ENCODE assay signal across 8 cellular contexts in the genomic region with DNA sequence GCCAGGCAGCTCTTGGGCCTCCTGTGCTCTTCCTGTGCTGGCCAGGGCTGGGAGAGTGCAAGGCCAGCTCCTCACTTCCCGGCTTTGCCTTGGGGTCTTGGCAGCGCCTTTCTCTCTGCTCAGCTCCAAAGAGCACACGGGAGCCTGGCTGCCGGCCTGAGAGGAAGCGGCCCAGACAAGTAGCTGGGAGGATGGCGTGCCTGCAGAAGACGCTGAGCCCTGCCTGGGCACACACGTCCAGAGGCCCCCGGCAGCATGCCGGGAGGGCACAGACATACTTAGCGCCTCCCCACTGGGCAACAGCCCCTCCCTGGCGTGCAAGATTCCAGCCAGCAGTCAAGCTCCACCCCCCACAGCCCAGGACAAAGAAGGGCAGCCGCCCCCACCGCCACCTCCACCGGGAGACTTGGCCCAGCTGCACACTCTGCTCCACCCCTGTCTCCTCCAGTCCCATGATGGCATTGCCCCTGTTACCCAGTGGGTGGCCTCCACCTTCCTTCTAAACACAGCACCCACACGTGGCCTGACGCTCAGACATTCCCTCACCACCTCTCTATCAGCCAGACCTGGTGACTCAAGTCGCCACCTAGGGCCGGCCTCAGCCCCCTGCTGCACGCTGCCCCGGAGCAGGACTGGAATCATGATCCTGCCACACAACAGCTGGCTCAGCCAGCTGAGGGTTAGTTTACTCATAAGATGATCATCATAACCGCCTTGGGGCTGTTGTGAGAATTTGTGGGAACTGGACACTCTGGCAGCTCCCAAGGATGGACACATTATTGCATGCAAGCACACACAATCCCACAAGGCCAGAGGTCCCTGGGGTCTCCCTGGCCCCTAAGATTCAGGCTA. TPM values are rescaled to one million over a fixed set of nuclear protein-coding genes. Genes with fewer than 3 reads are reported as not detected.
DNase-seq lines count a peak whose midpoint lies in the region; ATAC-seq and TF ChIP-seq lines count a peak whose summit lies in the region.

No MANE protein-coding gene starts in this region.

- H3K36me3 Mint-ChIP-seq in neural crest cell (ENCODE audit: low read depth), result no peaks in the 10 kb centered on the region

- H3K36me3 ChIP-seq in OCI-LY1 (ENCODE audit: insufficient read depth, low read length) (no peaks in the 10 kb centered on the region), uterus (no peaks in the 10 kb centered on the region)

- H3K4me2 ChIP-seq in OCI-LY1 (ENCODE audit: low read length), result no peak overlapping the region; the same call in 1 of the 2 replicates

- H3F3A ChIP-seq in OCI-LY1 (ENCODE audit: insufficient read depth, low read length), result no peaks in the 10 kb centered on the region

- H3K9me3 Mint-ChIP-seq in neural crest cell, result no peaks in the 10 kb centered on the region

- H4K20me1 ChIP-seq in OCI-LY1 (ENCODE audit: insufficient read depth, low read length), result no peaks in the 10 kb centered on the region

- H3K4me1 ChIP-seq in OCI-LY1 (ENCODE audit: insufficient read depth, low read length, severe bottlenecking) (peaks cover 7% of the 10 kb centered on the region), uterus (peaks cover 0 to 15% of the 10 kb centered on the region in 2 donors)

- H3K9ac ChIP-seq in OCI-LY1 (ENCODE audit: low read length), result no peak overlapping the region

- H3K27me3 Mint-ChIP-seq in neural crest cell (ENCODE audit: low read depth), result no peaks in the 10 kb centered on the region

- H3K4me3 Mint-ChIP-seq in neural crest cell, result peak overlapping the region; percentile 64

- peaks cover 52% of the 10 kb centered on the region for H3K4me1 Mint-ChIP-seq in neural crest cell

- peak; percentile 88 for TF ChIP-seq CTCF in OCI-LY1 (IDR thresholded peaks at IDR 0.05; ENCODE audit: low read length)
- peak; percentile 50 for TF ChIP-seq CTCF in fibroblast of villous mesenchyme (IDR thresholded peaks at IDR 0.05; ENCODE audit: insufficient read depth, low read depth, low read length)
- TF ChIP-seq CTCF in neural crest cell (conservative IDR thresholded peaks at IDR 0.05), result peak; percentile 58
- peak; percentile 55 to 60 (median 60) for TF ChIP-seq CTCF in uterus (IDR thresholded peaks at IDR 0.05)

- H3K9me3 ChIP-seq in OCI-LY1 (ENCODE audit: low read length), result no peaks in the 10 kb centered on the region
- H3K9me3 ChIP-seq in uterus, result no peaks in the 10 kb centered on the region

- DNase-seq in ELR (ENCODE audit: low read depth) (peak; percentile 100), fibroblast of villous mesenchyme (ENCODE audit: low read depth) (peak; percentile 98), neural crest cell (ENCODE audit: low read depth, low spot score) (peak; percentile 52), uterus (peak; percentile 70 to 76)
- peak; percentile 29 for DNase-seq in activated effector memory CD4-positive, alpha-beta T cell treated with Interleukin-2 at 50 U/mL for 16 hours

- H3K27ac Mint-ChIP-seq in neural crest cell (ENCODE audit: unreplicated experiment), result peak overlapping the region; percentile 96

- H3K27me3 ChIP-seq in OCI-LY1 (ENCODE audit: insufficient read depth, low read length), result no peaks in the 10 kb centered on the region; the same call in 1 of the 2 replicates
- H3K27me3 ChIP-seq in uterus, result no peaks in the 10 kb centered on the region

- ATAC-seq in HG03025 (IDR thresholded peaks at IDR 0.05; ENCODE audit: low FRiP score, unreplicated experiment) (peak; percentile 47), HG03439 (IDR thresholded peaks at IDR 0.05; ENCODE audit: unreplicated experiment) (no peak)

- H3K4me3 ChIP-seq in OCI-LY1 (ENCODE audit: low read depth, low read length, poor library complexity, severe bottlenecking) (no peak overlapping the region), fibroblast of villous mesenchyme (ENCODE audit: low read depth, low read length) (no peak overlapping the region), uterus (no peak overlapping the region)

- intact Hi-C loops in uterus (cut with DNase I; ENCODE audit: low total_unique reads), result no loop called here

- no peak for TF ChIP-seq POLR2A in uterus (IDR thresholded peaks at IDR 0.05)

- no peak overlapping the region for H2AFZ ChIP-seq in OCI-LY1 (ENCODE audit: low read length)

- H3K9me2 ChIP-seq in OCI-LY1 (ENCODE audit: low read depth, low read length), result no peaks in the 10 kb centered on the region

- no peaks in the 10 kb centered on the region for H3K79me2 ChIP-seq in OCI-LY1 (ENCODE audit: insufficient read depth, low read length)

- no peak overlapping the region for H3K27ac ChIP-seq in OCI-LY1 (ENCODE audit: low read depth, low read length, poor library complexity, severe bottlenecking)
- peak overlapping the region; percentile 82 to 88 for H3K27ac ChIP-seq in uterus

RNA-seq across cellular contexts. Expression of gene SGCA, which starts 12.4 kb away (rescaled TPM):
- total RNA-seq in fibroblast of villous mesenchyme (0.32 TPM in 1 of 2 replicates, not detected in the other), neural crest cell (not detected in 2 replicates), uterus (100 to 1,000 TPM in 1 of 4 donors, 10 to 100 TPM in 1, under 1 TPM in 1, not detected in 1; 0.90 to 119 (median 19.6) TPM)

RNA-seq across cellular contexts. Expression of gene COL1A1, which starts 23.2 kb away (rescaled TPM):
- total RNA-seq in fibroblast of villous mesenchyme (2,749 and 5,894 TPM in 2 replicates), neural crest cell (13.3 and 14.8 TPM in 2 replicates), uterus (1,000 to 10,000 TPM in 1 of 4 donors, 100 to 1,000 TPM in 2, 10 to 100 TPM in 1; 59.4 to 4,880 (median 491) TPM)

RNA-seq across cellular contexts. Expression of gene PPP1R9B, which starts 27.7 kb away (rescaled TPM):
- total RNA-seq in fibroblast of villous mesenchyme (38.7 and 47.1 TPM in 2 replicates), neural crest cell (67.1 and 68.8 TPM in 2 replicates), uterus (10 to 100 TPM in 3 of 4 donors, 1 to 10 TPM in 1; 9.2 to 65.3 (median 20.6) TPM)

RNA-seq across cellular contexts. Expression of gene SAMD14, which starts 48.2 kb away (rescaled TPM):
- total RNA-seq in fibroblast of villous mesenchyme (4.7 and 5.8 TPM in 2 replicates), neural crest cell (26.1 and 28.7 TPM in 2 replicates), uterus (10 to 100 TPM in 1 of 4 donors, 1 to 10 TPM in 2, not detected in 1; 2.3 to 11.3 (median 6.2) TPM)

Comparison
In these comparisons a context has a peak if more than half of its experiments do, and no peak if none do; other contexts are left out.
1. DNase-seq: peak in every context shown above with its lines; median percentile 100 in ELR; 98 in fibroblast of villous mesenchyme; 73 in uterus; 52 in neural crest cell; 29 in activated effector memory CD4-positive, alpha-beta T cell treated with Interleukin-2 at 50 U/mL for 16 hours.